ENCODE assay signal across 22 cellular contexts in the genomic region with DNA sequence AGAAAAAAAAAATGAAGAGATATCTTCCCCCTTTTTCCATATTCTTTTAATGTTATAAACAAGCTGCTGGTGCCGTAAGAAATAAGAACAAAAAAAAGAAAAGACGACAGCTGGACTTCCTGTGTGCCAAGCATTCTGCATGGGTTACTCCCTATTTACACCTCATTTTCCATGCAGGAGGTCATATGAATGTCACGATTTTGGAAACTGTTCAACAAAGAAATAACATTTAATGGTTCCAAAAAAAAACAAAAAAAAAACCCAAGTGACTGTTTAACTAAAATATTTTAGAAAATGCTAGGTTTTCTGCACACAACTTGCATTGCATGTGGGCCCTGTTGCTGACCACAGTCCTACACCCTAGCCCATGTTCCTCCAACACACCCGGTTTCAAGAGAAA.
"Had no signal": no experiment of that assay in that cellular context is flagged by ENCODE, and none has a peak within 500 bp of the region (broad histone marks: within the 10 kb centered on the region; RNA-seq: fewer than 3 reads in every experiment).

No MANE protein-coding gene starts in this region.

- H3K27me3 ChIP-seq: heart right ventricle, right atrium auricular region, spleen had no signal

- ATAC-seq: activated CD8-positive, alpha-beta memory T cell treated with anti-CD3 and anti-CD28 coated beads, Interleukin-2, amount 10 ng/mL, durations not matched to agents 7 days and 5 days; activated naive CD4-positive, alpha-beta T cell treated with anti-CD3 and anti-CD28 coated beads, Interleukin-2, amount 50 U/mL, for 72 hours; heart right ventricle; lower lobe of right lung; naive thymus-derived CD4-positive, alpha-beta T cell had no signal

- H3K4me1 ChIP-seq: lower lobe of right lung had no signal

- DNase-seq: activated CD4-positive, alpha-beta T cell treated with anti-CD3 and anti-CD28 coated beads, Interleukin-2, amount 50 U/mL, for 4 hours; activated CD4-positive, CD25-positive, alpha-beta regulatory T cell treated with anti-CD3 and anti-CD28 coated beads, Interleukin-2, amount 50 U/mL, for 72 hours; activated CD8-positive, alpha-beta memory T cell treated with anti-CD3 and anti-CD28 coated beads, Interleukin-2, amount 10 ng/mL, durations not matched to agents 7 days and 5 days; activated effector memory CD4-positive, alpha-beta T cell treated with Interleukin-2 at 50 U/mL for 16 hours; activated T-cell treated with anti-CD3 and anti-CD28 coated beads, Interleukin-2, amount 50 U/mL, for 24 hours; amniotic stem cell; dermis blood vessel endothelial cell; erythroblast; foreskin melanocyte; heart right ventricle; lower lobe of right lung; naive thymus-derived CD4-positive, alpha-beta T cell; posterior cingulate gyrus; spleen; stimulated activated CD4-positive, alpha-beta T cell treated with anti-CD3 and anti-CD28 coated beads, Interleukin-2, amount 100 ng/mL, for 24 hours; stimulated activated naive CD4-positive, alpha-beta T cell; substantia nigra; SW 1271; T-helper 9 cell; trophoblast cell had no signal

- H3K9me3 ChIP-seq: lower lobe of right lung, right atrium auricular region had no signal

- H3K4me3 ChIP-seq: heart right ventricle, lower lobe of right lung, right atrium auricular region, spleen had no signal

- H3K27ac ChIP-seq: heart right ventricle, lower lobe of right lung, right atrium auricular region had no signal
